14 cellular contexts compared by ENCODE assay signal in genomic region chr5:132484876-132485640, GRCh38. TPM values are rescaled to one million over a fixed set of nuclear protein-coding genes. Genes with fewer than 3 reads are reported as not detected.
DNase-seq lines count a peak whose midpoint lies in the region; ATAC-seq and TF ChIP-seq lines count a peak whose summit lies in the region.
"Not testable (repeated sequence)": the region's sequence is repeated elsewhere in the genome, so short reads cannot be mapped to it uniquely, and the experiment has no call there.
"Had no signal": no experiment of that assay in that cellular context is flagged by ENCODE, and none has a peak within 500 bp of the region (broad histone marks: within the 10 kb centered on the region; RNA-seq: fewer than 3 reads in every experiment).

No MANE protein-coding gene starts in this region.

- not testable (repeated sequence) for H3K9me3 Mint-ChIP-seq in activated CD4-positive, alpha-beta T cell treated with anti-CD3 and anti-CD28 coated beads, Interleukin-2, amount 10 ng/mL, durations not matched to agents 7 days and 5 days; activated T-helper 17 cell treated with anti-CD3 and anti-CD28 coated beads, Interleukin-2, amount 50 U/mL, for 72 hours; natural killer cell treated with Interleukin-12 subunit alpha and Interleukin-12 subunit beta and Interleukin-15 and Interleukin-18, amount 100 ng/mL, for 72 hours; stimulated activated naive B cell treated with anti-CD40 and anti-IgM and Interleukin-4, amounts not matched to agents 10 μg/mL and 1 μg/mL and 100 μg/mL, for 72 hours

- not testable (repeated sequence) for H3K9ac ChIP-seq in mammary epithelial cell (ENCODE audit: insufficient read depth, low read length)

- H3K27me3 Mint-ChIP-seq in activated CD4-positive, alpha-beta T cell treated with anti-CD3 and anti-CD28 coated beads, Interleukin-2, amount 10 ng/mL, durations not matched to agents 7 days and 5 days; activated T-helper 17 cell treated with anti-CD3 and anti-CD28 coated beads, Interleukin-2, amount 50 U/mL, for 72 hours; natural killer cell treated with Interleukin-12 subunit alpha and Interleukin-12 subunit beta and Interleukin-15 and Interleukin-18, amount 100 ng/mL, for 72 hours; stimulated activated naive B cell treated with anti-CD40 and anti-IgM and Interleukin-4, amounts not matched to agents 10 μg/mL and 1 μg/mL and 100 μg/mL, for 72 hours: not testable (repeated sequence)

- in situ Hi-C loops in mammary epithelial cell (cut with MboI; ENCODE audit: low sequenced_read_pairs in 2 of 2): not testable (repeated sequence)

- peak overlapping the region; percentile 99 for H3K4me3 Mint-ChIP-seq in activated CD4-positive, alpha-beta T cell treated with anti-CD3 and anti-CD28 coated beads, Interleukin-2, amount 10 ng/mL, durations not matched to agents 7 days and 5 days
- H3K4me3 Mint-ChIP-seq in activated T-helper 17 cell treated with anti-CD3 and anti-CD28 coated beads, Interleukin-2, amount 50 U/mL, for 72 hours: peak overlapping the region; percentile 96
- peak overlapping the region; percentile 97 for H3K4me3 Mint-ChIP-seq in natural killer cell treated with Interleukin-12 subunit alpha and Interleukin-12 subunit beta and Interleukin-15 and Interleukin-18, amount 100 ng/mL, for 72 hours
- H3K4me3 Mint-ChIP-seq in stimulated activated naive B cell treated with anti-CD40 and anti-IgM and Interleukin-4, amounts not matched to agents 10 μg/mL and 1 μg/mL and 100 μg/mL, for 72 hours: not testable (repeated sequence)

- H3K36me3 ChIP-seq in KOPT-K1 (ENCODE audit: insufficient read depth, low read length) (peaks cover 91% of the 10 kb centered on the region), mammary epithelial cell (ENCODE audit: insufficient read depth, low read length) (peaks cover 19% of the 10 kb centered on the region), right atrium auricular region (peaks cover 54% of the 10 kb centered on the region)

- H3K27ac ChIP-seq in KOPT-K1 (ENCODE audit: low read depth, low read length, poor library complexity, severe bottlenecking): peak overlapping the region; percentile 96
- not testable (repeated sequence) for H3K27ac ChIP-seq in mammary epithelial cell (ENCODE audit: insufficient read depth, low read depth, low read length); right atrium auricular region

- peaks cover 25% of the 10 kb centered on the region for H3K4me1 ChIP-seq in mammary epithelial cell (ENCODE audit: insufficient read depth, low read length)
- peaks cover 0 to 56% of the 10 kb centered on the region in 2 donors for H3K4me1 ChIP-seq in right atrium auricular region

- H3K4me3 ChIP-seq in mammary epithelial cell (replicated peaks in 1 of 3; ENCODE audit: insufficient read depth in 1 of 3, low read depth in 2 of 3, low read length in 3 of 3); right atrium auricular region: not testable (repeated sequence)

- not testable (repeated sequence) for H3K4me2 ChIP-seq in mammary epithelial cell (ENCODE audit: insufficient read depth, low read depth, low read length)

- POLR2A ChIA-PET in activated CD4-positive, alpha-beta T cell treated with anti-CD3 and anti-CD28 coated beads, Interleukin-2, amount 10 ng/mL, durations not matched to agents 7 days and 5 days (lab: Charles Lee): interaction anchor here (0.7 to 0.8 kb wide), 2 partner anchors 57 to 78 kb away, joined by 4 read pairs; no protein-coding TSS in a partner anchor

- intact Hi-C loops in mammary epithelial cell (cut with micrococcal nuclease): not testable (repeated sequence)

- DNase-seq in activated CD4-positive, alpha-beta T cell treated with anti-CD3 and anti-CD28 coated beads, Interleukin-2, amount 10 ng/mL, durations not matched to agents 7 days and 5 days; natural killer cell treated with Interleukin-12 subunit alpha and Interleukin-12 subunit beta and Interleukin-15 and Interleukin-18, amount 100 ng/mL, for 72 hours (ENCODE audit: low spot score); stimulated activated naive B cell treated with anti-CD40 and anti-IgM and Interleukin-4, amounts not matched to agents 10 μg/mL and 1 μg/mL and 100 μg/mL, for 72 hours: not testable (repeated sequence)
- DNase-seq in mammary epithelial cell: peak; percentile 76
- DNase-seq in right atrium auricular region (ENCODE audit: low spot score): peak; percentile 43

- 69% methylated on average over 9 of the region's 12 CpGs for WGBS in mammary epithelial cell (ENCODE audit: low coverage, missing lambda C conversion rate)

- H3K4me1 Mint-ChIP-seq in activated CD4-positive, alpha-beta T cell treated with anti-CD3 and anti-CD28 coated beads, Interleukin-2, amount 10 ng/mL, durations not matched to agents 7 days and 5 days: peaks cover 60% of the 10 kb centered on the region
- H3K4me1 Mint-ChIP-seq in activated T-helper 17 cell treated with anti-CD3 and anti-CD28 coated beads, Interleukin-2, amount 50 U/mL, for 72 hours: peaks cover 44% of the 10 kb centered on the region
- peaks cover 64 to 72% of the 10 kb centered on the region in 2 donors for H3K4me1 Mint-ChIP-seq in natural killer cell treated with Interleukin-12 subunit alpha and Interleukin-12 subunit beta and Interleukin-15 and Interleukin-18, amount 100 ng/mL, for 72 hours (ENCODE audit: low read depth in 2 of 2)
- H3K4me1 Mint-ChIP-seq in stimulated activated naive B cell treated with anti-CD40 and anti-IgM and Interleukin-4, amounts not matched to agents 10 μg/mL and 1 μg/mL and 100 μg/mL, for 72 hours: peaks cover 39 to 67% of the 10 kb centered on the region in 2 donors

- peaks cover 79% of the 10 kb centered on the region for H3K36me3 Mint-ChIP-seq in activated CD4-positive, alpha-beta T cell treated with anti-CD3 and anti-CD28 coated beads, Interleukin-2, amount 10 ng/mL, durations not matched to agents 7 days and 5 days (ENCODE audit: low read depth)
- peaks cover 88% of the 10 kb centered on the region for H3K36me3 Mint-ChIP-seq in activated T-helper 17 cell treated with anti-CD3 and anti-CD28 coated beads, Interleukin-2, amount 50 U/mL, for 72 hours (ENCODE audit: low read depth)
- peaks cover 55% of the 10 kb centered on the region for H3K36me3 Mint-ChIP-seq in natural killer cell treated with Interleukin-12 subunit alpha and Interleukin-12 subunit beta and Interleukin-15 and Interleukin-18, amount 100 ng/mL, for 72 hours
- peaks cover 37 to 58% of the 10 kb centered on the region in 2 donors for H3K36me3 Mint-ChIP-seq in stimulated activated naive B cell treated with anti-CD40 and anti-IgM and Interleukin-4, amounts not matched to agents 10 μg/mL and 1 μg/mL and 100 μg/mL, for 72 hours

- not testable (repeated sequence) for H2AFZ ChIP-seq in mammary epithelial cell (ENCODE audit: low read depth, low read length)

- TF ChIP-seq CTCF in mammary epithelial cell (conservative IDR thresholded peaks at IDR 0.05 in 1 of 2, IDR thresholded peaks at IDR 0.05 in 1 of 2; ENCODE audit: extremely low read depth in 1 of 2, insufficient read depth in 1 of 2, low read depth in 1 of 2, low read length in 2 of 2); right atrium auricular region (IDR thresholded peaks at IDR 0.05): not testable (repeated sequence)

- peak overlapping the region; percentile 94 for H3K27ac Mint-ChIP-seq in activated CD4-positive, alpha-beta T cell treated with anti-CD3 and anti-CD28 coated beads, Interleukin-2, amount 10 ng/mL, durations not matched to agents 7 days and 5 days
- peak overlapping the region; percentile 98 for H3K27ac Mint-ChIP-seq in activated T-helper 17 cell treated with anti-CD3 and anti-CD28 coated beads, Interleukin-2, amount 50 U/mL, for 72 hours
- peak overlapping the region; percentile 90 to 100 for H3K27ac Mint-ChIP-seq in natural killer cell treated with Interleukin-12 subunit alpha and Interleukin-12 subunit beta and Interleukin-15 and Interleukin-18, amount 100 ng/mL, for 72 hours
- H3K27ac Mint-ChIP-seq in stimulated activated naive B cell treated with anti-CD40 and anti-IgM and Interleukin-4, amounts not matched to agents 10 μg/mL and 1 μg/mL and 100 μg/mL, for 72 hours: peak overlapping the region; percentile 37

- peaks cover 34% of the 10 kb centered on the region for H3K79me2 ChIP-seq in mammary epithelial cell (ENCODE audit: insufficient read depth, low read length)

- H4K20me1 ChIP-seq in mammary epithelial cell (ENCODE audit: insufficient read depth, low read length): not testable (repeated sequence)

- not testable (repeated sequence) for ATAC-seq in activated T-helper 17 cell treated with anti-CD3 and anti-CD28 coated beads, Interleukin-2, amount 50 U/mL, for 72 hours (replicated peaks); natural killer cell treated with Interleukin-12 subunit alpha and Interleukin-12 subunit beta and Interleukin-15 and Interleukin-18, amount 100 ng/mL, for 72 hours; stimulated activated naive B cell treated with anti-CD40 and anti-IgM and Interleukin-4, amounts not matched to agents 10 μg/mL and 1 μg/mL and 100 μg/mL, for 72 hours (replicated peaks)

- not testable (repeated sequence) for BruUV-seq in mammary epithelial cell (replicated peaks; lab: Mats Ljungman, UMichigan)

- dilution Hi-C loops in mammary epithelial cell (cut with HindIII; ENCODE audit: low sequenced_read_pairs): loop anchor here (25.0 kb wide), 1 partner anchor 398 kb away; no protein-coding TSS in a partner anchor

- CTCF ChIA-PET in activated CD4-positive, alpha-beta T cell treated with anti-CD3 and anti-CD28 coated beads, Interleukin-2, amount 10 ng/mL, durations not matched to agents 7 days and 5 days (lab: Charles Lee): interaction anchor here (0.7 to 2.5 kb wide), 6 partner anchors 12 to 98 kb away, joined by 3 to 6 read pairs (median 5); no protein-coding TSS in a partner anchor
- CTCF ChIA-PET in mammary epithelial cell (lab: Charles Lee; ENCODE audit: low non-redundant PET): not testable (repeated sequence)

- H3K9me3 ChIP-seq in KOPT-K1 (ENCODE audit: insufficient read depth, low read length, poor library complexity, severe bottlenecking); mammary epithelial cell (replicated peaks; ENCODE audit: insufficient read depth, low read length); right atrium auricular region: not testable (repeated sequence)

- not testable (repeated sequence) for H3K27me3 ChIP-seq in mammary epithelial cell (ENCODE audit: insufficient read depth, low read length); right atrium auricular region

RNA-seq across cellular contexts. Expression of gene IRF1, which starts 5.5 kb away (rescaled TPM):
- 100 to 1,000 TPM; 289 to 302 TPM for total RNA-seq in activated CD4-positive, alpha-beta T cell treated with anti-CD3 and anti-CD28 coated beads, Interleukin-2, amount 10 ng/mL, durations not matched to agents 7 days and 5 days
- total RNA-seq in activated T-helper 17 cell treated with anti-CD3 and anti-CD28 coated beads, Interleukin-2, amount 50 U/mL, for 72 hours: 100 to 1,000 TPM; 125 to 174 TPM
- total RNA-seq in mammary epithelial cell (10 to 100 TPM in 1 of 2 donors, 1 to 10 TPM in 1; 5.3 to 14.9 TPM), right atrium auricular region (10 to 100 TPM; 10.1 to 15.8 TPM)
- polyA plus RNA-seq in mammary epithelial cell: 9.0 TPM
- 24.6 TPM for polyA minus RNA-seq in mammary epithelial cell
- total RNA-seq in natural killer cell treated with Interleukin-12 subunit alpha and Interleukin-12 subunit beta and Interleukin-15 and Interleukin-18, amount 100 ng/mL, for 72 hours: 100 to 1,000 TPM; 351 to 512 TPM

RNA-seq across cellular contexts. Expression of gene IL5, which starts 58.3 kb away (rescaled TPM):
- under 1 TPM; 0.25 to 0.33 TPM for total RNA-seq in activated CD4-positive, alpha-beta T cell treated with anti-CD3 and anti-CD28 coated beads, Interleukin-2, amount 10 ng/mL, durations not matched to agents 7 days and 5 days
- total RNA-seq in activated T-helper 17 cell treated with anti-CD3 and anti-CD28 coated beads, Interleukin-2, amount 50 U/mL, for 72 hours: not detected
- total RNA-seq in mammary epithelial cell (not detected), right atrium auricular region (not detected)
- not detected for polyA plus RNA-seq in mammary epithelial cell
- not detected for polyA minus RNA-seq in mammary epithelial cell
- 1 to 10 TPM; 7.2 to 9.5 TPM for total RNA-seq in natural killer cell treated with Interleukin-12 subunit alpha and Interleukin-12 subunit beta and Interleukin-15 and Interleukin-18, amount 100 ng/mL, for 72 hours
- total RNA-seq: dermis blood vessel endothelial cell, epithelial cell of proximal tubule, HFFc6, HT1080, prostate gland, smooth muscle cell, temporal lobe had no signal
- polyA plus RNA-seq: smooth muscle cell had no signal

Comparison
In these comparisons a context has a peak if more than half of its experiments do, and no peak if none do; other contexts are left out.
1. H3K27ac Mint-ChIP-seq: peak in every context shown above with its lines; median percentile 98 in activated T-helper 17 cell treated with anti-CD3 and anti-CD28 coated beads, Interleukin-2, amount 50 U/mL, for 72 hours; 95 in natural killer cell treated with Interleukin-12 subunit alpha and Interleukin-12 subunit beta and Interleukin-15 and Interleukin-18, amount 100 ng/mL, for 72 hours; 94 in activated CD4-positive, alpha-beta T cell treated with anti-CD3 and anti-CD28 coated beads, Interleukin-2, amount 10 ng/mL, durations not matched to agents 7 days and 5 days; 37 in stimulated activated naive B cell treated with anti-CD40 and anti-IgM and Interleukin-4, amounts not matched to agents 10 μg/mL and 1 μg/mL and 100 μg/mL, for 72 hours.
2. RNA of gene IRF1, which starts 5.5 kb away (total RNA-seq): 351 to 512 TPM in natural killer cell treated with Interleukin-12 subunit alpha and Interleukin-12 subunit beta and Interleukin-15 and Interleukin-18, amount 100 ng/mL, for 72 hours, 289 to 302 TPM in activated CD4-positive, alpha-beta T cell treated with anti-CD3 and anti-CD28 coated beads, Interleukin-2, amount 10 ng/mL, durations not matched to agents 7 days and 5 days and 125 to 174 TPM in activated T-helper 17 cell treated with anti-CD3 and anti-CD28 coated beads, Interleukin-2, amount 50 U/mL, for 72 hours; 10.1 to 15.8 TPM in right atrium auricular region and 5.3 to 14.9 TPM in mammary epithelial cell; every median in the first group is over 4 times any median in the second.
3. RNA of gene IL5, which starts 58.3 kb away (total RNA-seq): 7.2 to 9.5 TPM in natural killer cell treated with Interleukin-12 subunit alpha and Interleukin-12 subunit beta and Interleukin-15 and Interleukin-18, amount 100 ng/mL, for 72 hours; 0.25 to 0.33 TPM in activated CD4-positive, alpha-beta T cell treated with anti-CD3 and anti-CD28 coated beads, Interleukin-2, amount 10 ng/mL, durations not matched to agents 7 days and 5 days, not detected in activated T-helper 17 cell treated with anti-CD3 and anti-CD28 coated beads, Interleukin-2, amount 50 U/mL, for 72 hours, not detected in mammary epithelial cell and not detected in right atrium auricular region; every median in the first group is over 4 times any median in the second.